ENCODE assay signal across 1 cellular context in the genomic region with DNA sequence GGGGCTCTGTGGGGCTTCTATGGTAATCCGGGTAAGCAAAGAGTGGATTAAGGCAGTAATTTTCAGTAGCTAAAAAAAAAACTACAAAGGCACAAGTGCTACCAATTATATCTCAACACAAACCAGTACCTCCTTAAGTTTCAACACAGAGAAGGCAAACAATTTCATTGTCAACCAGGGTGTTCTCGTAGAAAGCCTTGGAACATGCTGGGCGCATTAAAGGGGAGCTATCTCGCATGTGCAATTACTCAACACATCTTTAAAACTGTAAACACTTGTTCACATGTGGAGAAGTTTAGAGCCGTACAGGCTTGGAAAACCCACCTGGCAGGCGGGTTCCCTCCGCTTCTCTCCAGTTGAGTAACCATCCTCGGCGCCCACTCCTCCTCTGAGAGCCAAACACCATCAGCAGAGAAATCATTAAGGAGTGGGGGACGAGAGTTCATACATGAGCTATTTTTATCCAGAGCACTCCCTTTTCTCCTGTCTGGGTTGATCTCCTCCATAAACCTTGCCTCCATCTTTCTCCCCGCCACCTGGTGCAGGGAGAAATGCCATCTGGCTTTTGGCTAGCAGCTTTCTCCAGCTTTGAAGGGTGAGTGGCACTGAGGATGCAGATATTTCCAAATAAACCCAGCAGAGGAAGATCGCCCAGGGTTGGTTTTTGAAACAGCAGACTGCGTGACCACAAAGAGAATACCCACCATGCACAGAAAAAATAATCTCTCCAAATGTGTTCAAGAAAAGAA.
TF ChIP-seq lines count a peak whose summit lies in the region.

No MANE protein-coding gene starts in this region.

TF ChIP-seq in GM23338, 12 proteins besides CTCF, POLR2A, EP300 and RAD21:
- TF ChIP-seq, protein P1, sequence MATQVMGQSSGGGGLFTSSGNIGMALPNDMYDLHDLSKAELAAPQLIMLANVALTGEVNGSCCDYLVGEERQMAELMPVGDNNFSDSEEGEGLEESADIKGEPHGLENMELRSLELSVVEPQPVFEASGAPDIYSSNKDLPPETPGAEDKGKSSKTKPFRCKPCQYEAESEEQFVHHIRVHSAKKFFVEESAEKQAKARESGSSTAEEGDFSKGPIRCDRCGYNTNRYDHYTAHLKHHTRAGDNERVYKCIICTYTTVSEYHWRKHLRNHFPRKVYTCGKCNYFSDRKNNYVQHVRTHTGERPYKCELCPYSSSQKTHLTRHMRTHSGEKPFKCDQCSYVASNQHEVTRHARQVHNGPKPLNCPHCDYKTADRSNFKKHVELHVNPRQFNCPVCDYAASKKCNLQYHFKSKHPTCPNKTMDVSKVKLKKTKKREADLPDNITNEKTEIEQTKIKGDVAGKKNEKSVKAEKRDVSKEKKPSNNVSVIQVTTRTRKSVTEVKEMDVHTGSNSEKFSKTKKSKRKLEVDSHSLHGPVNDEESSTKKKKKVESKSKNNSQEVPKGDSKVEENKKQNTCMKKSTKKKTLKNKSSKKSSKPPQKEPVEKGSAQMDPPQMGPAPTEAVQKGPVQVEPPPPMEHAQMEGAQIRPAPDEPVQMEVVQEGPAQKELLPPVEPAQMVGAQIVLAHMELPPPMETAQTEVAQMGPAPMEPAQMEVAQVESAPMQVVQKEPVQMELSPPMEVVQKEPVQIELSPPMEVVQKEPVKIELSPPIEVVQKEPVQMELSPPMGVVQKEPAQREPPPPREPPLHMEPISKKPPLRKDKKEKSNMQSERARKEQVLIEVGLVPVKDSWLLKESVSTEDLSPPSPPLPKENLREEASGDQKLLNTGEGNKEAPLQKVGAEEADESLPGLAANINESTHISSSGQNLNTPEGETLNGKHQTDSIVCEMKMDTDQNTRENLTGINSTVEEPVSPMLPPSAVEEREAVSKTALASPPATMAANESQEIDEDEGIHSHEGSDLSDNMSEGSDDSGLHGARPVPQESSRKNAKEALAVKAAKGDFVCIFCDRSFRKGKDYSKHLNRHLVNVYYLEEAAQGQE (IDR thresholded peaks at IDR 0.05; ENCODE audit: unreplicated experiment), result no peak
- TF ChIP-seq ZNF331 (CRISPR knock-in tag; IDR thresholded peaks at IDR 0.05; ENCODE audit: low read depth), result no peak
- TF ChIP-seq, protein P2, sequence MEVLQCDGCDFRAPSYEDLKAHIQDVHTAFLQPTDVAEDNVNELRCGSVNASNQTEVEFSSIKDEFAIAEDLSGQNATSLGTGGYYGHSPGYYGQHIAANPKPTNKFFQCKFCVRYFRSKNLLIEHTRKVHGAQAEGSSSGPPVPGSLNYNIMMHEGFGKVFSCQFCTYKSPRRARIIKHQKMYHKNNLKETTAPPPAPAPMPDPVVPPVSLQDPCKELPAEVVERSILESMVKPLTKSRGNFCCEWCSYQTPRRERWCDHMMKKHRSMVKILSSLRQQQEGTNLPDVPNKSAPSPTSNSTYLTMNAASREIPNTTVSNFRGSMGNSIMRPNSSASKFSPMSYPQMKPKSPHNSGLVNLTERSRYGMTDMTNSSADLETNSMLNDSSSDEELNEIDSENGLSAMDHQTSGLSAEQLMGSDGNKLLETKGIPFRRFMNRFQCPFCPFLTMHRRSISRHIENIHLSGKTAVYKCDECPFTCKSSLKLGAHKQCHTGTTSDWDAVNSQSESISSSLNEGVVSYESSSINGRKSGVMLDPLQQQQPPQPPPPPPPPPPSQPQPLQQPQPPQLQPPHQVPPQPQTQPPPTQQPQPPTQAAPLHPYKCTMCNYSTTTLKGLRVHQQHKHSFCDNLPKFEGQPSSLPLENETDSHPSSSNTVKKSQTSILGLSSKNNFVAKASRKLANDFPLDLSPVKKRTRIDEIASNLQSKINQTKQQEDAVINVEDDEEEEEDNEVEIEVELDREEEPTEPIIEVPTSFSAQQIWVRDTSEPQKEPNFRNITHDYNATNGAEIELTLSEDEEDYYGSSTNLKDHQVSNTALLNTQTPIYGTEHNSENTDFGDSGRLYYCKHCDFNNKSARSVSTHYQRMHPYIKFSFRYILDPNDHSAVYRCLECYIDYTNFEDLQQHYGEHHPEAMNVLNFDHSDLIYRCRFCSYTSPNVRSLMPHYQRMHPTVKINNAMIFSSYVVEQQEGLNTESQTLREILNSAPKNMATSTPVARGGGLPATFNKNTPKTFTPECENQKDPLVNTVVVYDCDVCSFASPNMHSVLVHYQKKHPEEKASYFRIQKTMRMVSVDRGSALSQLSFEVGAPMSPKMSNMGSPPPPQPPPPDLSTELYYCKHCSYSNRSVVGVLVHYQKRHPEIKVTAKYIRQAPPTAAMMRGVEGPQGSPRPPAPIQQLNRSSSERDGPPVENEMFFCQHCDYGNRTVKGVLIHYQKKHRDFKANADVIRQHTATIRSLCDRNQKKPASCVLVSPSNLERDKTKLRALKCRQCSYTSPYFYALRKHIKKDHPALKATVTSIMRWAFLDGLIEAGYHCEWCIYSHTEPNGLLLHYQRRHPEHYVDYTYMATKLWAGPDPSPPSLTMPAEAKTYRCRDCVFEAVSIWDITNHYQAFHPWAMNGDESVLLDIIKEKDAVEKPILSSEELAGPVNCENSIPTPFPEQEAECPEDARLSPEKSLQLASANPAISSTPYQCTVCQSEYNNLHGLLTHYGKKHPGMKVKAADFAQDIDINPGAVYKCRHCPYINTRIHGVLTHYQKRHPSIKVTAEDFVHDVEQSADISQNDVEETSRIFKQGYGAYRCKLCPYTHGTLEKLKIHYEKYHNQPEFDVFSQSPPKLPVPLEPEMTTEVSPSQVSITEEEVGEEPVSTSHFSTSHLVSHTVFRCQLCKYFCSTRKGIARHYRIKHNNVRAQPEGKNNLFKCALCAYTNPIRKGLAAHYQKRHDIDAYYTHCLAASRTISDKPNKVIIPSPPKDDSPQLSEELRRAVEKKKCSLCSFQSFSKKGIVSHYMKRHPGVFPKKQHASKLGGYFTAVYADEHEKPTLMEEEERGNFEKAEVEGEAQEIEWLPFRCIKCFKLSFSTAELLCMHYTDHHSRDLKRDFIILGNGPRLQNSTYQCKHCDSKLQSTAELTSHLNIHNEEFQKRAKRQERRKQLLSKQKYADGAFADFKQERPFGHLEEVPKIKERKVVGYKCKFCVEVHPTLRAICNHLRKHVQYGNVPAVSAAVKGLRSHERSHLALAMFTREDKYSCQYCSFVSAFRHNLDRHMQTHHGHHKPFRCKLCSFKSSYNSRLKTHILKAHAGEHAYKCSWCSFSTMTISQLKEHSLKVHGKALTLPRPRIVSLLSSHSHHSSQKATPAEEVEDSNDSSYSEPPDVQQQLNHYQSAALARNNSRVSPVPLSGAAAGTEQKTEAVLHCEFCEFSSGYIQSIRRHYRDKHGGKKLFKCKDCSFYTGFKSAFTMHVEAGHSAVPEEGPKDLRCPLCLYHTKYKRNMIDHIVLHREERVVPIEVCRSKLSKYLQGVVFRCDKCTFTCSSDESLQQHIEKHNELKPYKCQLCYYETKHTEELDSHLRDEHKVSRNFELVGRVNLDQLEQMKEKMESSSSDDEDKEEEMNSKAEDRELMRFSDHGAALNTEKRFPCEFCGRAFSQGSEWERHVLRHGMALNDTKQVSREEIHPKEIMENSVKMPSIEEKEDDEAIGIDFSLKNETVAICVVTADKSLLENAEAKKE (CRISPR knock-in tag; IDR thresholded peaks at IDR 0.05), result no peak
- no peak for TF ChIP-seq EZH2phosphoT487 (IDR thresholded peaks at IDR 0.05; ENCODE audit: unreplicated experiment)
- no peak for TF ChIP-seq POLR2AphosphoS5 (IDR thresholded peaks at IDR 0.05; ENCODE audit: low read depth)
- no peak for TF ChIP-seq NANOG (IDR thresholded peaks at IDR 0.05; ENCODE audit: borderline replicate concordance)
- no peak for TF ChIP-seq ZNF114 (CRISPR knock-in tag; IDR thresholded peaks at IDR 0.05)
- no peak for TF ChIP-seq EZH2 (IDR thresholded peaks at IDR 0.05; ENCODE audit: low read depth, unreplicated experiment)
- no peak for TF ChIP-seq JUNB (IDR thresholded peaks at IDR 0.05; ENCODE audit: unreplicated experiment)
- TF ChIP-seq, protein P3, sequence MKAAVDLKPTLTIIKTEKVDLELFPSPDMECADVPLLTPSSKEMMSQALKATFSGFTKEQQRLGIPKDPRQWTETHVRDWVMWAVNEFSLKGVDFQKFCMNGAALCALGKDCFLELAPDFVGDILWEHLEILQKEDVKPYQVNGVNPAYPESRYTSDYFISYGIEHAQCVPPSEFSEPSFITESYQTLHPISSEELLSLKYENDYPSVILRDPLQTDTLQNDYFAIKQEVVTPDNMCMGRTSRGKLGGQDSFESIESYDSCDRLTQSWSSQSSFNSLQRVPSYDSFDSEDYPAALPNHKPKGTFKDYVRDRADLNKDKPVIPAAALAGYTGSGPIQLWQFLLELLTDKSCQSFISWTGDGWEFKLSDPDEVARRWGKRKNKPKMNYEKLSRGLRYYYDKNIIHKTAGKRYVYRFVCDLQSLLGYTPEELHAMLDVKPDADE (IDR thresholded peaks at IDR 0.05), result no peak
- TF ChIP-seq CREB1 (CRISPR knock-in tag; IDR thresholded peaks at IDR 0.05; ENCODE audit: low read depth), result no peak
